19 cellular contexts compared by ENCODE assay signal in the genomic region with DNA sequence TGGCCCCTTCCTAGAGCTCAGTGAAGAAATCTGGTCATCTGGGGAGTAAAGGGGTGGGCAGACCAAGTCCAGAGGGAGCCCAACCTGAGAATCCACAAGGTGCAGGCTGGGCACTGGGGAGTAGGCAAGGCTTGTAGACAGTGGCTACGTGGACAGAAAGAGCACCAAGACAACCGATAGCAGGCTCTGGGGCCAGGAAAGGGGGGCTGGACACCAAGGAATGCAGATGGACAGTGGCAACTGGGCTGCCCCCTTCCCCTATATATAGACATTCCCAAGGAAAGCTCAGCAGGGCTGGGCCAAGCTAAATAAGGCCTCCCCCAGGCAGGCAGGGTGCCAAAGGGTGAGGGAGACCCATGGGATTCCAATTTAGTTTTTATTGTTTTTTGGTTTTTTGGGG. TPM values are rescaled to one million over a fixed set of nuclear protein-coding genes. Genes with fewer than 3 reads are reported as not detected.
DNase-seq lines count a peak whose midpoint lies in the region; ATAC-seq and TF ChIP-seq lines count a peak whose summit lies in the region.
"Had no signal": no experiment of that assay in that cellular context is flagged by ENCODE, and none has a peak within 500 bp of the region (broad histone marks: within the 10 kb centered on the region; RNA-seq: fewer than 3 reads in every experiment).

No MANE protein-coding gene starts in this region.

- no peaks in the 10 kb centered on the region for H3K36me3 Mint-ChIP-seq in activated T-cell treated with anti-CD3 and anti-CD28 coated beads, Interleukin-2, amount 50 U/mL, for 72 hours (ENCODE audit: insufficient read depth in 2 of 2)
- H3K36me3 Mint-ChIP-seq: naive thymus-derived CD8-positive, alpha-beta T cell had no signal

- no peak for ATAC-seq in HG03097 (IDR thresholded peaks at IDR 0.05; ENCODE audit: low FRiP score, unreplicated experiment)
- no peak for ATAC-seq in activated T-cell treated with anti-CD3 and anti-CD28 coated beads, Interleukin-2, amount 50 U/mL, for 72 hours (replicated peaks in 1 of 2)
- ATAC-seq: GM12878; naive thymus-derived CD8-positive, alpha-beta T cell had no signal

- H3K4me1 Mint-ChIP-seq in activated T-cell treated with anti-CD3 and anti-CD28 coated beads, Interleukin-2, amount 50 U/mL, for 72 hours (ENCODE audit: low read depth): peaks cover 20% of the 10 kb centered on the region

- H3K4me3 Mint-ChIP-seq in activated T-cell treated with anti-CD3 and anti-CD28 coated beads, Interleukin-2, amount 50 U/mL, for 72 hours: no peak overlapping the region
- H3K4me3 Mint-ChIP-seq: activated B cell treated with CpG ODN at 0.5 μM for 24 hours; naive thymus-derived CD8-positive, alpha-beta T cell; stimulated activated naive CD8-positive, alpha-beta T cell treated with anti-CD3 and anti-CD28 coated beads, Interleukin-15, Interleukin-2, amounts not matched to agents 100 ng/mL and 50 ng/mL, for 24 hours had no signal

- no peak overlapping the region for H3K27ac Mint-ChIP-seq in activated T-cell treated with anti-CD3 and anti-CD28 coated beads, Interleukin-2, amount 50 U/mL, for 72 hours
- H3K27ac Mint-ChIP-seq: activated B cell treated with CpG ODN at 0.5 μM for 24 hours; activated T-helper 2 cell treated with anti-CD3 and anti-CD28 coated beads, Interferon-gamma antibody, Interleukin-2, Interleukin-4, amounts not matched to agents 10 μg/mL and 5 μg/mL and 100 μg/mL, durations not matched to agents 14 hours and 24 hours and 36 hours; naive thymus-derived CD8-positive, alpha-beta T cell; stimulated activated naive CD8-positive, alpha-beta T cell treated with anti-CD3 and anti-CD28 coated beads, Interleukin-15, Interleukin-2, amounts not matched to agents 100 ng/mL and 50 ng/mL, for 24 hours had no signal

- H3K27ac ChIP-seq in ascending aorta (peak overlapping the region; percentile 84 to 92), skeletal muscle tissue (ENCODE audit: low read depth, low read length) (peak overlapping the region; percentile 99)

- H3K9me3 ChIP-seq in ascending aorta: no peaks in the 10 kb centered on the region
- H3K9me3 ChIP-seq in skeletal muscle tissue (ENCODE audit: control insufficient read depth in 3 of 3, low read length in 3 of 3): no peaks in the 10 kb centered on the region
- H3K9me3 ChIP-seq in MG63: no peaks in the 10 kb centered on the region

- H3K9ac ChIP-seq in skeletal muscle tissue (ENCODE audit: low read depth in 1 of 3, low read length in 3 of 3): peak overlapping the region; percentile 90 to 97 (median 91)

- H3K9me3 Mint-ChIP-seq in activated T-cell treated with anti-CD3 and anti-CD28 coated beads, Interleukin-2, amount 50 U/mL, for 72 hours: no peaks in the 10 kb centered on the region
- H3K9me3 Mint-ChIP-seq: activated B cell treated with CpG ODN at 0.5 μM for 24 hours; activated T-helper 2 cell treated with anti-CD3 and anti-CD28 coated beads, Interferon-gamma antibody, Interleukin-2, Interleukin-4, amounts not matched to agents 10 μg/mL and 5 μg/mL and 100 μg/mL, durations not matched to agents 14 hours and 24 hours and 36 hours; naive thymus-derived CD8-positive, alpha-beta T cell; stimulated activated naive CD8-positive, alpha-beta T cell treated with anti-CD3 and anti-CD28 coated beads, Interleukin-15, Interleukin-2, amounts not matched to agents 100 ng/mL and 50 ng/mL, for 24 hours had no signal

- H3K4me3 ChIP-seq in ascending aorta (no peak overlapping the region), skeletal muscle tissue (ENCODE audit: low read length in 3 of 3) (peak overlapping the region; percentile 37 to 81 (median 59)), MG63 (no peak overlapping the region)
- H3K4me3 ChIP-seq: GM12878, lung had no signal

- TF ChIP-seq CTCF in ascending aorta (IDR thresholded peaks at IDR 0.05): no peak

- H3K4me1 ChIP-seq in ascending aorta (peaks cover 22 to 44% of the 10 kb centered on the region in 2 donors), skeletal muscle tissue (ENCODE audit: control insufficient read depth in 3 of 3, insufficient read depth in 3 of 3, low read length in 3 of 3) (peaks cover 39 to 62% (median 48%) of the 10 kb centered on the region in 3 donors)

- H3K27me3 ChIP-seq in ascending aorta: no peaks in the 10 kb centered on the region
- peaks cover 0 to 8% (median 6%) of the 10 kb centered on the region in 3 donors for H3K27me3 ChIP-seq in skeletal muscle tissue (ENCODE audit: control insufficient read depth in 3 of 3, insufficient read depth in 3 of 3, low read length in 3 of 3)
- H3K27me3 ChIP-seq in MG63: no peaks in the 10 kb centered on the region

- intact Hi-C loops in ascending aorta (cut with DNase I): no loop called here

- DNase-seq in ELF-1 (ENCODE audit: low read depth, low spot score): peak; percentile 66
- peak in 1 of 2 donors; percentile 81 for DNase-seq in ascending aorta (ENCODE audit: low spot score in 2 of 2)
- DNase-seq in left kidney (ENCODE audit: low read depth, low spot score): peak; percentile 74
- DNase-seq in MG63: no peak
- DNase-seq in activated T-cell treated with anti-CD3 and anti-CD28 coated beads, Interleukin-2, amount 50 U/mL, for 72 hours: no peak
- no peak for DNase-seq in MV-4-11 (lab: John Stamatoyannopoulos, UW)
- DNase-seq: activated B cell treated with CpG ODN at 0.5 μM for 24 hours; amygdala; naive thymus-derived CD8-positive, alpha-beta T cell; NCI-H1694; SHP77 had no signal

- H3K27me3 Mint-ChIP-seq in activated T-cell treated with anti-CD3 and anti-CD28 coated beads, Interleukin-2, amount 50 U/mL, for 72 hours (ENCODE audit: low read depth): peaks cover 15% of the 10 kb centered on the region

- H3K36me3 ChIP-seq in ascending aorta: no peaks in the 10 kb centered on the region
- peaks cover 10 to 25% (median 11%) of the 10 kb centered on the region in 3 donors for H3K36me3 ChIP-seq in skeletal muscle tissue (ENCODE audit: control insufficient read depth in 3 of 3, insufficient read depth in 3 of 3, low read length in 3 of 3)
- no peaks in the 10 kb centered on the region for H3K36me3 ChIP-seq in MG63

RNA-seq across cellular contexts. Expression of gene TNNC2, which starts 1.5 kb away (rescaled TPM):
- not detected for total RNA-seq in ascending aorta
- 2,844 TPM for total RNA-seq in skeletal muscle tissue
- not detected in 2 replicates for total RNA-seq in MG63 (2014; rRNA removed; shearing (Covaris generic); ENCODE audit: low replicate concordance)
- total RNA-seq in activated T-cell treated with anti-CD3 and anti-CD28 coated beads, Interleukin-2, amount 50 U/mL, for 72 hours: under 1 TPM in 1 of 2 donors, not detected in 1; 0.49 TPM
- total RNA-seq: activated B cell treated with CpG ODN at 0.5 μM for 24 hours; activated T-helper 2 cell treated with anti-CD3 and anti-CD28 coated beads, Interferon-gamma antibody, Interleukin-2, Interleukin-4, amounts not matched to agents 10 μg/mL and 5 μg/mL and 100 μg/mL, durations not matched to agents 14 hours and 24 hours and 36 hours; GM12878; M059J; T-helper 2 cell treated with Interferon-gamma antibody and Interleukin-4, amounts not matched to agents 100 ng/mL and 5 ng/mL, for 36 hours had no signal

RNA-seq across cellular contexts. Expression of gene SNX21, which starts 5.0 kb away (rescaled TPM):
- total RNA-seq in ascending aorta (182 TPM), skeletal muscle tissue (26.6 TPM)
- 55.6 and 74.9 TPM in 2 replicates for total RNA-seq in MG63 (2014; rRNA removed; shearing (Covaris generic); ENCODE audit: low replicate concordance)
- 1 to 10 TPM; 1.8 to 2.4 TPM for total RNA-seq in activated T-cell treated with anti-CD3 and anti-CD28 coated beads, Interleukin-2, amount 50 U/mL, for 72 hours

RNA-seq across cellular contexts. Expression of gene UBE2C, which starts 16.1 kb away (rescaled TPM):
- total RNA-seq in ascending aorta: not detected
- total RNA-seq in skeletal muscle tissue: 10.4 TPM
- 69.5 and 72.7 TPM in 2 replicates for total RNA-seq in MG63 (2014; rRNA removed; shearing (Covaris generic); ENCODE audit: low replicate concordance)
- total RNA-seq in activated T-cell treated with anti-CD3 and anti-CD28 coated beads, Interleukin-2, amount 50 U/mL, for 72 hours: 100 to 1,000 TPM; 171 to 197 TPM

RNA-seq across cellular contexts. Expression of gene ACOT8, which starts 28.6 kb away (rescaled TPM):
- total RNA-seq in ascending aorta (34.4 TPM), skeletal muscle tissue (27.1 TPM)
- total RNA-seq in MG63 (2014; rRNA removed; shearing (Covaris generic); ENCODE audit: low replicate concordance): 39.6 and 46.9 TPM in 2 replicates
- total RNA-seq in activated T-cell treated with anti-CD3 and anti-CD28 coated beads, Interleukin-2, amount 50 U/mL, for 72 hours: 10 to 100 TPM; 27.9 to 34.3 TPM

RNA-seq across cellular contexts. Expression of gene ZSWIM3, which starts 28.8 kb away (rescaled TPM):
- total RNA-seq in ascending aorta (6.8 TPM), skeletal muscle tissue (7.8 TPM)
- 8.4 and 14.2 TPM in 2 replicates for total RNA-seq in MG63 (2014; rRNA removed; shearing (Covaris generic); ENCODE audit: low replicate concordance)
- total RNA-seq in activated T-cell treated with anti-CD3 and anti-CD28 coated beads, Interleukin-2, amount 50 U/mL, for 72 hours: 1 to 10 TPM; 6.5 to 6.7 TPM

Comparison
In these comparisons a context has a peak if more than half of its experiments do, and no peak if none do; other contexts are left out.
1. DNase-seq: peak in ELF-1 (single experiment) and left kidney (single experiment); none in MG63 (single experiment), activated T-cell treated with anti-CD3 and anti-CD28 coated beads, Interleukin-2, amount 50 U/mL, for 72 hours (0 of 2) and MV-4-11 (single experiment).
2. H3K4me3 ChIP-seq: peak in skeletal muscle tissue (3 of 3); none in ascending aorta (0 of 2) and MG63 (single experiment).
3. RNA of gene TNNC2, which starts 1.5 kb away (total RNA-seq): 2,844 TPM in skeletal muscle tissue (single experiment); 0.49 TPM in activated T-cell treated with anti-CD3 and anti-CD28 coated beads, Interleukin-2, amount 50 U/mL, for 72 hours, not detected in ascending aorta (single experiment) and not detected in MG63; every median in the first group is over 1,000 times any median in the second.
4. RNA of gene UBE2C, which starts 16.1 kb away (total RNA-seq): 171 to 197 TPM in activated T-cell treated with anti-CD3 and anti-CD28 coated beads, Interleukin-2, amount 50 U/mL, for 72 hours, 69.5 to 72.7 TPM in MG63 and 10.4 TPM in skeletal muscle tissue (single experiment); not detected in ascending aorta (single experiment); every median in the first group is over 10 times any median in the second.